Comparison of ENCODE assay signal across 9 cellular contexts in genomic region chr14:21940887-21941855, GRCh38.
A peak's percentile ranks its signal among the peaks of the same experiment; 100 is the strongest.
DNase-seq lines count a peak whose midpoint lies in the region; ATAC-seq, FAIRE-seq and TF ChIP-seq lines count a peak whose summit lies in the region.
"Had no signal": no experiment of that assay in that cellular context is flagged by ENCODE, and none has a peak within 500 bp of the region (broad histone marks: within the 10 kb centered on the region; RNA-seq: fewer than 3 reads in every experiment).

No MANE protein-coding gene starts in this region.

- H3K4me1 ChIP-seq in heart left ventricle, result no peaks in the 10 kb centered on the region
- H3K4me1 ChIP-seq in Peyer's patch, result no peaks in the 10 kb centered on the region
- no peaks in the 10 kb centered on the region for H3K4me1 ChIP-seq in K562 (replicated peaks in 1 of 2; ENCODE audit: control insufficient read depth in 2 of 2, insufficient read depth in 2 of 2, low read length in 2 of 2)
- H3K4me1 ChIP-seq in mucosa of descending colon (ENCODE audit: low read depth), result no peaks in the 10 kb centered on the region

- ATAC-seq in heart left ventricle (no peak), left cardiac atrium (no peak), K562 (peak; percentile 58; the same call in 2 of the 3 replicates), mucosa of descending colon (peak; percentile 47), HG03520 (IDR thresholded peaks at IDR 0.05; ENCODE audit: unreplicated experiment) (no peak), GM21529 (IDR thresholded peaks at IDR 0.05; ENCODE audit: unreplicated experiment) (no peak)

- H3K9me3 ChIP-seq in heart left ventricle (no peaks in the 10 kb centered on the region), Peyer's patch (no peaks in the 10 kb centered on the region), K562 (replicated peaks; ENCODE audit: control insufficient read depth, insufficient read depth, low read depth, low read length) (no peaks in the 10 kb centered on the region), mucosa of descending colon (no peaks in the 10 kb centered on the region)

- CTCF ChIA-PET in K562 (lab: Yijun Ruan, JAX; ENCODE audit: low intra/inter-chr PET ratio), result interaction anchor here (0.6 to 1.0 kb wide), 2 partner anchors 143 to 173 kb away, joined by 3 read pairs; no protein-coding TSS in a partner anchor

- BruUV-seq in K562 (replicated peaks; lab: Mats Ljungman, UMichigan), result no TSS peak

- POLR2A ChIA-PET in K562 (lab: Yijun Ruan, JAX), result interaction anchor here (1.3 kb wide), 1 partner anchor 10 kb away, joined by 4 read pairs; no protein-coding TSS in a partner anchor

- H3K9me1 ChIP-seq in K562 (ENCODE audit: control insufficient read depth, insufficient read depth, low read length), result no peaks in the 10 kb centered on the region

- no peaks in the 10 kb centered on the region for H4K20me1 ChIP-seq in K562 (replicated peaks; ENCODE audit: control insufficient read depth, insufficient read depth, low read length)

- H3K79me2 ChIP-seq in K562 (ENCODE audit: control insufficient read depth, insufficient read depth, low read length), result no peaks in the 10 kb centered on the region

- DNase-seq in heart left ventricle (no peak), left cardiac atrium (no peak), Peyer's patch (peak in 2 of 3 donors; percentile 37 to 50), K562 (ENCODE audit: extremely low read depth in 1 of 4, low spot score in 3 of 4) (peak; percentile 5 to 30 (median 12)), mucosa of descending colon (peak in 1 of 3 donors; percentile 25), inferior parietal cortex (ENCODE audit: extremely low spot score) (no peak)

- H3K4me2 ChIP-seq in K562 (ENCODE audit: insufficient read depth, low read length), result no peak overlapping the region

- TF ChIP-seq RAD21 in K562 (CRISPR knock-in tag; conservative IDR thresholded peaks at IDR 0.05 in 1 of 2, IDR thresholded peaks at IDR 0.05 in 1 of 2), result no peak

- WGBS in heart left ventricle, 4 donors, result 26 to 41% (median 39%) methylated on average over 7 of the region's 7 CpGs
- 4% methylated on average over 5 of the region's 7 CpGs for WGBS in K562 (ENCODE audit: insufficient coverage, low coverage, missing lambda C conversion rate)

- H3K27ac ChIP-seq in heart left ventricle (no peak overlapping the region), Peyer's patch (no peak overlapping the region), K562 (ENCODE audit: extremely low read depth, low read depth, low read length) (no peak overlapping the region)

- no peak for TF ChIP-seq EP300 in K562 (IDR thresholded peaks at IDR 0.05; ENCODE audit: low read length)

- H3K4me3 ChIP-seq in heart left ventricle, result no peak overlapping the region
- H3K4me3 ChIP-seq in Peyer's patch, result no peak overlapping the region
- H3K4me3 ChIP-seq in K562, result no peak overlapping the region
- no peak overlapping the region for H3K4me3 ChIP-seq in mucosa of descending colon

- FAIRE-seq in K562 (lab: Jason Lieb, UNC), result peak; percentile 51
- FAIRE-seq: GM18507 had no signal

- no peak overlapping the region for H2AFZ ChIP-seq in K562 (ENCODE audit: low read depth, low read length)

- intact Hi-C loops in heart left ventricle (cut with DNase I) (no loop called here), left cardiac atrium (cut with DNase I) (no loop called here), K562 (cut with micrococcal nuclease) (no loop called here), mucosa of descending colon (cut with DNase I, micrococcal nuclease) (no loop called here)

- TF ChIP-seq CTCF in heart left ventricle (IDR thresholded peaks at IDR 0.05), result peak in 9 of 12 donors; percentile 10 to 41 (median 27)
- peak in 5 of 6 experiments; percentile 29 to 40 (median 34) for TF ChIP-seq CTCF in Peyer's patch (IDR thresholded peaks at IDR 0.05)
- TF ChIP-seq CTCF in K562 (IDR thresholded peaks at IDR 0.05 in 2 of 3, conservative IDR thresholded peaks at IDR 0.05 in 1 of 3; ENCODE audit: insufficient read depth in 2 of 3, low read depth in 1 of 3, low read length in 3 of 3), result peak; percentile 23 to 52 (median 45); a peak in 4 of 6 replicates
- peak; percentile 18 for TF ChIP-seq CTCF in mucosa of descending colon (IDR thresholded peaks at IDR 0.05)

- in situ Hi-C loops in K562 (cut with MboI), result no loop called here

- no peak for TF ChIP-seq POLR2A in heart left ventricle (IDR thresholded peaks at IDR 0.05)
- TF ChIP-seq POLR2A in Peyer's patch (IDR thresholded peaks at IDR 0.05), result no peak
- TF ChIP-seq POLR2A in K562 (conservative IDR thresholded peaks at IDR 0.05), result no peak

- H3K27me3 ChIP-seq in heart left ventricle, result no peaks in the 10 kb centered on the region
- no peaks in the 10 kb centered on the region for H3K27me3 ChIP-seq in Peyer's patch
- no peaks in the 10 kb centered on the region for H3K27me3 ChIP-seq in K562 (ENCODE audit: control insufficient read depth in 2 of 2, insufficient read depth in 2 of 2, low read length in 2 of 2)

- no peaks in the 10 kb centered on the region for H3K36me3 ChIP-seq in heart left ventricle
- H3K36me3 ChIP-seq in Peyer's patch, result no peaks in the 10 kb centered on the region
- H3K36me3 ChIP-seq in K562 (ENCODE audit: control insufficient read depth, insufficient read depth, low read length), result no peaks in the 10 kb centered on the region
- no peaks in the 10 kb centered on the region for H3K36me3 ChIP-seq in mucosa of descending colon (ENCODE audit: low read depth)

- H3K9ac ChIP-seq in K562 (ENCODE audit: insufficient read depth in 1 of 2, low read depth in 2 of 2, low read length in 2 of 2), result no peak overlapping the region

TF ChIP-seq in K562, 482 proteins besides CTCF, POLR2A, EP300 and RAD21:
- TF ChIP-seq NR1H2 (CRISPR knock-in tag; IDR thresholded peaks at IDR 0.05) (no peak), ETV1 (tag; conservative IDR thresholded peaks at IDR 0.05; ENCODE audit: low read depth) (no peak), NFIC (IDR thresholded peaks at IDR 0.05) (peak; percentile 83)

Comparison
In these comparisons a context has a peak if more than half of its experiments do, and no peak if none do; other contexts are left out.
1. ATAC-seq: peak in K562 (single experiment) and mucosa of descending colon (single experiment); none in heart left ventricle (0 of 4), left cardiac atrium (0 of 2), HG03520 (single experiment) and GM21529 (single experiment).
2. DNase-seq: peak in Peyer's patch (2 of 3) and K562 (4 of 4); none in heart left ventricle (0 of 5), left cardiac atrium (single experiment) and inferior parietal cortex (single experiment).
3. Peak in every context shown above with its lines, with median percentiles within 50 percentile points of each other: CTCF ChIP-seq.